In the genomic region with DNA sequence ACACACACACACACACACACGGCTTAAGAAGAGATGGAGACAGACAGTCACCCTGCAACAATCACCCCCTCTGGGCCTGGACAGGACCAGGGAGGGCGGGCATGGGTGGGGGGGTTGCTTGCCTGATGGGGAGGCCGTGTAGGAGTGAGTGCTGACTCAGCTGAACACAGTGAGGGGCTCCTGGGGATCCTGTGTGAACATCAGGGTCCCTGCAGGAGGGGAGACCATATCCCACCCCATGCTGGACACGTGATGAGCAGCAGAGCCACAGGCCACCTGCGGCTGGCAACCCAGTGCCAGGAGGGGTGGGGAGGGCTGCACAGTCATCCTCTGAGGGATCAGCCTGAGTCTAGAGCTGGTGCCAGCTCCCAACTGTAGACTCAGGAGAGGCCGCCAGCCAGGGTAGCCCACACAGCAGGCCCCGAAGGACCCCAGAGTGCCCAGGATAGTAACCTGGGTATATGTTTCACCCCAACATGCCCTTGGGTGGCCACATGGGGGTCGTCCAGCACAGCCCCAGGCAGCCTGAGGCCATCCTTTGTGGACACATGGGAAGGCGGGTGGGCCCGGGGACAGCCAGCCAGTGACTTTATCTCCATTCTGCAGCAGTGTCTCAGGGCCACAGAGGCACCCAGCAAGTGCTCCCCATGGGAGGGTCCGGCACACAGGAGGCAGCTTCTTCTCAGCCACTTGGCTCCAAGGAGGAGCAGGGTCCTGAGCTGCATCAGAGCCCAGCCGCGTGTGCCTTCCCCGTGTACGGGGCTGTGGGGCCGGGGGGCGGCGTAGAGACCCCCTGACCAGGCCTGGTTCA, we compare ENCODE assay signal across 1 cellular context.
TF ChIP-seq lines count a peak whose summit lies in the region.

No MANE protein-coding gene starts in this region.

TF ChIP-seq in K562, 482 proteins besides CTCF, POLR2A, EP300 and RAD21 (continued from another document):
- TF ChIP-seq, protein P1, sequence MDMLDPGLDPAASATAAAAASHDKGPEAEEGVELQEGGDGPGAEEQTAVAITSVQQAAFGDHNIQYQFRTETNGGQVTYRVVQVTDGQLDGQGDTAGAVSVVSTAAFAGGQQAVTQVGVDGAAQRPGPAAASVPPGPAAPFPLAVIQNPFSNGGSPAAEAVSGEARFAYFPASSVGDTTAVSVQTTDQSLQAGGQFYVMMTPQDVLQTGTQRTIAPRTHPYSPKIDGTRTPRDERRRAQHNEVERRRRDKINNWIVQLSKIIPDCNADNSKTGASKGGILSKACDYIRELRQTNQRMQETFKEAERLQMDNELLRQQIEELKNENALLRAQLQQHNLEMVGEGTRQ (CRISPR knock-in tag; IDR thresholded peaks at IDR 0.05) = 0 out of 2 replicates have a peak, but pooled peaks have one; percentile 4
